In the genomic region with DNA sequence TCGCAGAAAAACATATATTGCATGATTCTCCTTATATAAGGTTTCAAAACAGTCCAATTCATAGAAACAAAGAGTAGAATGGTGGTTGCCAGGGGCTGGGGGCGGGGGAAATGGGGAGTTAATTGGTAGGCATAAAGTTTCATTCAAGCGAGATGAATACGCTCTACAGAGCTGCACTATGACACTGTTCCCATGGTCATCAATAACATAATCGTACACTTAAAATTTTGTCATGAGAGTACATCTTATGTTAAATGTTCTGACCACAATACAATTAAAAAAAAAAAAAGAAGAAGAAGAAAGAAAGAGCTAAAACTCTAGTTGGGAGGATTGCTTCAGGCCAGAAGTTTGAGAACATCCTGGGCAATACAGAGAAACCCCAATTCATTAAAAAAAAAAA, we compare ENCODE assay signal across 19 cellular contexts. TPM values are rescaled to one million over a fixed set of nuclear protein-coding genes. Genes with fewer than 3 reads are reported as not detected.
DNase-seq lines count a peak whose midpoint lies in the region; ATAC-seq and TF ChIP-seq lines count a peak whose summit lies in the region.
"Had no signal": no experiment of that assay in that cellular context is flagged by ENCODE, and none has a peak within 500 bp of the region (broad histone marks: within the 10 kb centered on the region; RNA-seq: fewer than 3 reads in every experiment).

No MANE protein-coding gene starts in this region.

- no peak overlapping the region for H3K27ac ChIP-seq in endodermal cell (ENCODE audit: low read depth, low read length)
- H3K27ac ChIP-seq in CD8-positive, alpha-beta memory T cell (ENCODE audit: low read depth, low read length), result no peak overlapping the region
- H3K27ac ChIP-seq: BLaER1 had no signal

- no peaks in the 10 kb centered on the region for H3K9me3 ChIP-seq in endodermal cell (ENCODE audit: control insufficient read depth, low read length)
- H3K9me3 ChIP-seq in CD8-positive, alpha-beta memory T cell (ENCODE audit: low read length), result no peaks in the 10 kb centered on the region
- H3K9me3 ChIP-seq: BLaER1 had no signal

- intact Hi-C loops in natural killer cell (cut with micrococcal nuclease), result no loop called here
- intact Hi-C loops in activated naive CD4-positive, alpha-beta T cell treated with anti-CD3 and anti-CD28 coated beads for 36 hours (cut with micrococcal nuclease), result no loop called here

- H3K4me1 ChIP-seq in endodermal cell (ENCODE audit: control insufficient read depth, insufficient read depth, low read length), result peaks cover 15% of the 10 kb centered on the region
- peaks cover 24% of the 10 kb centered on the region for H3K4me1 ChIP-seq in CD8-positive, alpha-beta memory T cell (ENCODE audit: insufficient read depth, low read length)

- no peaks in the 10 kb centered on the region for H3K36me3 Mint-ChIP-seq in natural killer cell
- peaks cover 5% of the 10 kb centered on the region for H3K36me3 Mint-ChIP-seq in natural killer cell treated with Interleukin-12 subunit alpha and Interleukin-12 subunit beta and Interleukin-15 and Interleukin-18, amount 100 ng/mL, for 72 hours
- peaks cover 23% of the 10 kb centered on the region for H3K36me3 Mint-ChIP-seq in WTC11
- H3K36me3 Mint-ChIP-seq in endodermal cell (ENCODE audit: low read depth), result peaks cover 32% of the 10 kb centered on the region
- H3K36me3 Mint-ChIP-seq in progenitor cell of endocrine pancreas (ENCODE audit: insufficient read depth), result peaks cover 3% of the 10 kb centered on the region
- peaks cover 0 to 52% (median 0%) of the 10 kb centered on the region in 3 donors for H3K36me3 Mint-ChIP-seq in CD8-positive, alpha-beta memory T cell
- peaks cover 22% of the 10 kb centered on the region for H3K36me3 Mint-ChIP-seq in activated naive CD4-positive, alpha-beta T cell treated with anti-CD3 and anti-CD28 coated beads for 36 hours (ENCODE audit: low read depth)

- no peak overlapping the region for H3K9ac ChIP-seq in endodermal cell (ENCODE audit: extremely low read depth, low read length, poor library complexity, severe bottlenecking)
- H3K9ac ChIP-seq: BLaER1 had no signal

- H3K27ac Mint-ChIP-seq in natural killer cell (no peak overlapping the region), WTC11 (peak overlapping the region; percentile 29; the same call in 1 of the 2 replicates), endodermal cell (peak overlapping the region; percentile 42), progenitor cell of endocrine pancreas (peak overlapping the region; percentile 69)
- H3K27ac Mint-ChIP-seq in natural killer cell treated with Interleukin-12 subunit alpha and Interleukin-12 subunit beta and Interleukin-15 and Interleukin-18, amount 100 ng/mL, for 72 hours, result peak overlapping the region in 1 of 2 donors; percentile 71
- peak overlapping the region in 2 of 8 donors; percentile 65 to 68 for H3K27ac Mint-ChIP-seq in CD8-positive, alpha-beta memory T cell
- no peak overlapping the region for H3K27ac Mint-ChIP-seq in activated naive CD4-positive, alpha-beta T cell treated with anti-CD3 and anti-CD28 coated beads for 36 hours
- H3K27ac Mint-ChIP-seq: CD8-positive, alpha-beta T cell had no signal

- no peak for ATAC-seq in natural killer cell
- ATAC-seq in natural killer cell treated with Interleukin-12 subunit alpha and Interleukin-12 subunit beta and Interleukin-15 and Interleukin-18, amount 100 ng/mL, for 72 hours, result no peak
- ATAC-seq in WTC11, result no peak
- ATAC-seq: CD8-positive, alpha-beta T cell; GM12878 had no signal

- no peak overlapping the region for H3K4me3 ChIP-seq in endodermal cell (ENCODE audit: low read length)
- no peak overlapping the region for H3K4me3 ChIP-seq in CD8-positive, alpha-beta memory T cell (ENCODE audit: low read length)
- H3K4me3 ChIP-seq: BLaER1, GM12878 had no signal

- H3K36me3 ChIP-seq in endodermal cell (ENCODE audit: control insufficient read depth, insufficient read depth, low read length), result peaks cover 36% of the 10 kb centered on the region
- H3K36me3 ChIP-seq in CD8-positive, alpha-beta memory T cell (ENCODE audit: insufficient read depth, low read length), result no peaks in the 10 kb centered on the region

- TF ChIP-seq CTCF in natural killer cell (IDR thresholded peaks at IDR 0.05), result no peak
- TF ChIP-seq CTCF in WTC11 (IDR thresholded peaks at IDR 0.05), result no peak
- no peak for TF ChIP-seq CTCF in endodermal cell (conservative IDR thresholded peaks at IDR 0.05)
- no peak for TF ChIP-seq CTCF in progenitor cell of endocrine pancreas (IDR thresholded peaks at IDR 0.05; ENCODE audit: unreplicated experiment)

- 99 to 100% methylated on average over 1 to 5 of the region's 5 CpGs for WGBS in endodermal cell (ENCODE audit: insufficient coverage in 1 of 2, insufficient read length in 1 of 2), 2 experiments

- H3K4me1 Mint-ChIP-seq in natural killer cell (peaks cover 29 to 45% of the 10 kb centered on the region in 2 donors), WTC11 (peaks cover 27% of the 10 kb centered on the region), endodermal cell (peaks cover 61% of the 10 kb centered on the region), progenitor cell of endocrine pancreas (ENCODE audit: low read depth) (peaks cover 30% of the 10 kb centered on the region)
- H3K4me1 Mint-ChIP-seq in natural killer cell treated with Interleukin-12 subunit alpha and Interleukin-12 subunit beta and Interleukin-15 and Interleukin-18, amount 100 ng/mL, for 72 hours (ENCODE audit: low read depth in 2 of 2), result peaks cover 24 to 26% of the 10 kb centered on the region in 2 donors
- peaks cover 33 to 72% (median 64%) of the 10 kb centered on the region in 3 donors for H3K4me1 Mint-ChIP-seq in CD8-positive, alpha-beta memory T cell
- peaks cover 46% of the 10 kb centered on the region for H3K4me1 Mint-ChIP-seq in activated naive CD4-positive, alpha-beta T cell treated with anti-CD3 and anti-CD28 coated beads for 36 hours (ENCODE audit: low read depth)

- POLR2A ChIA-PET in WTC11 (lab: Charles Lee), result interaction anchor here (0.6 kb wide), 3 partner anchors 26 to 103 kb away, joined by 3 to 6 read pairs (median 5); no protein-coding TSS in a partner anchor
- POLR2A ChIA-PET in CD8-positive, alpha-beta memory T cell (lab: Charles Lee), result interaction anchor here (0.6 to 0.7 kb wide), 2 partner anchors 360 to 831 kb away, joined by 6 to 11 read pairs; no protein-coding TSS in a partner anchor

- DNase-seq in natural killer cell (no peak), WTC11 (ENCODE audit: low spot score) (no peak), endodermal cell (no peak), progenitor cell of endocrine pancreas (ENCODE audit: low spot score, unreplicated experiment) (no peak), NCI-H128 (lab: John Stamatoyannopoulos, UW; ENCODE audit: unreplicated experiment) (no peak)
- DNase-seq in natural killer cell treated with Interleukin-12 subunit alpha and Interleukin-12 subunit beta and Interleukin-15 and Interleukin-18, amount 100 ng/mL, for 72 hours (ENCODE audit: low spot score), result no peak
- DNase-seq in CD8-positive, alpha-beta memory T cell, result no peak
- no peak for DNase-seq in activated naive CD4-positive, alpha-beta T cell treated with anti-CD3 and anti-CD28 coated beads for 36 hours
- DNase-seq: 8988T; CD8-positive, alpha-beta T cell; COR-L47; DMS 273 treated with DMSO at 0.1 percent for 48 hours; DMS53; DND-41; EL; H9 had no signal

- H3K27me3 Mint-ChIP-seq in natural killer cell (ENCODE audit: low read depth in 2 of 2), result no peaks in the 10 kb centered on the region
- H3K27me3 Mint-ChIP-seq in natural killer cell treated with Interleukin-12 subunit alpha and Interleukin-12 subunit beta and Interleukin-15 and Interleukin-18, amount 100 ng/mL, for 72 hours, result no peaks in the 10 kb centered on the region
- H3K27me3 Mint-ChIP-seq in WTC11 (ENCODE audit: low read depth), result no peaks in the 10 kb centered on the region
- no peaks in the 10 kb centered on the region for H3K27me3 Mint-ChIP-seq in endodermal cell (ENCODE audit: insufficient read depth)
- H3K27me3 Mint-ChIP-seq in progenitor cell of endocrine pancreas, result no peaks in the 10 kb centered on the region
- no peaks in the 10 kb centered on the region for H3K27me3 Mint-ChIP-seq in CD8-positive, alpha-beta memory T cell
- H3K27me3 Mint-ChIP-seq in activated naive CD4-positive, alpha-beta T cell treated with anti-CD3 and anti-CD28 coated beads for 36 hours (ENCODE audit: low read depth), result no peaks in the 10 kb centered on the region

- peak overlapping the region; percentile 47 for H3K4me3 Mint-ChIP-seq in natural killer cell
- no peak overlapping the region for H3K4me3 Mint-ChIP-seq in natural killer cell treated with Interleukin-12 subunit alpha and Interleukin-12 subunit beta and Interleukin-15 and Interleukin-18, amount 100 ng/mL, for 72 hours
- no peak overlapping the region for H3K4me3 Mint-ChIP-seq in WTC11
- H3K4me3 Mint-ChIP-seq in endodermal cell, result no peak overlapping the region
- H3K4me3 Mint-ChIP-seq in progenitor cell of endocrine pancreas (ENCODE audit: low read depth), result no peak overlapping the region
- peak overlapping the region in 1 of 7 donors; percentile 31 for H3K4me3 Mint-ChIP-seq in CD8-positive, alpha-beta memory T cell
- H3K4me3 Mint-ChIP-seq in activated naive CD4-positive, alpha-beta T cell treated with anti-CD3 and anti-CD28 coated beads for 36 hours, result no peak overlapping the region
- H3K4me3 Mint-ChIP-seq: CD8-positive, alpha-beta T cell; H9 had no signal

- CTCF ChIA-PET in WTC11 (lab: Charles Lee), result interaction anchor here (0.6 kb wide), 1 partner anchor 1683 kb away, joined by 3 read pairs; no protein-coding TSS in a partner anchor
- CTCF ChIA-PET in CD8-positive, alpha-beta memory T cell (lab: Charles Lee), result interaction anchor here (0.7 to 1.5 kb wide), 2 partner anchors 48 to 371 kb away, joined by 3 to 4 read pairs; no protein-coding TSS in a partner anchor
- CTCF ChIA-PET in activated naive CD4-positive, alpha-beta T cell treated with anti-CD3 and anti-CD28 coated beads for 36 hours (lab: Charles Lee), result interaction anchor here (0.9 to 1.1 kb wide), 2 partner anchors 122 to 241 kb away, joined by 3 read pairs; no protein-coding TSS in a partner anchor

- H3K9me3 Mint-ChIP-seq in natural killer cell, result no peaks in the 10 kb centered on the region
- H3K9me3 Mint-ChIP-seq in natural killer cell treated with Interleukin-12 subunit alpha and Interleukin-12 subunit beta and Interleukin-15 and Interleukin-18, amount 100 ng/mL, for 72 hours, result no peaks in the 10 kb centered on the region
- H3K9me3 Mint-ChIP-seq in WTC11, result no peaks in the 10 kb centered on the region
- H3K9me3 Mint-ChIP-seq in endodermal cell, result no peaks in the 10 kb centered on the region
- no peaks in the 10 kb centered on the region for H3K9me3 Mint-ChIP-seq in progenitor cell of endocrine pancreas (ENCODE audit: low read depth)
- no peaks in the 10 kb centered on the region for H3K9me3 Mint-ChIP-seq in CD8-positive, alpha-beta memory T cell
- H3K9me3 Mint-ChIP-seq in activated naive CD4-positive, alpha-beta T cell treated with anti-CD3 and anti-CD28 coated beads for 36 hours, result no peaks in the 10 kb centered on the region
- H3K9me3 Mint-ChIP-seq: CD8-positive, alpha-beta T cell had no signal

- no peaks in the 10 kb centered on the region for H3K27me3 ChIP-seq in endodermal cell (ENCODE audit: control insufficient read depth, insufficient read depth, low read length, poor library complexity, severe bottlenecking)
- H3K27me3 ChIP-seq in CD8-positive, alpha-beta memory T cell (ENCODE audit: insufficient read depth, low read length, poor library complexity, severe bottlenecking), result no peaks in the 10 kb centered on the region
- H3K27me3 ChIP-seq: BLaER1 had no signal

RNA-seq across cellular contexts. Expression of gene PIP4K2B, which starts 5.1 kb away (rescaled TPM):
- total RNA-seq in natural killer cell (10 to 100 TPM; 26.8 to 36.8 (median 36.3) TPM), WTC11 (2021) (54.0 to 61.9 TPM (median 57.3 TPM) in 3 replicates), endodermal cell (10 to 100 TPM; 74.3 to 91.6 TPM), progenitor cell of endocrine pancreas (66.8 and 77.8 TPM in 2 replicates)
- 10 to 100 TPM; 25.4 to 33.2 TPM for total RNA-seq in natural killer cell treated with Interleukin-12 subunit alpha and Interleukin-12 subunit beta and Interleukin-15 and Interleukin-18, amount 100 ng/mL, for 72 hours
- 63.1 TPM for polyA plus RNA-seq in endodermal cell (2013, experiment 1 of 2)
- 63.1 TPM for polyA plus RNA-seq in endodermal cell (2013, experiment 2 of 2)
- total RNA-seq in CD8-positive, alpha-beta memory T cell, result 10 to 100 TPM; 43.4 to 44.6 TPM
- 17.4 TPM for polyA plus RNA-seq in CD8-positive, alpha-beta memory T cell
- total RNA-seq in activated naive CD4-positive, alpha-beta T cell treated with anti-CD3 and anti-CD28 coated beads for 36 hours, result 10 to 100 TPM; 30.1 to 33.4 TPM

RNA-seq across cellular contexts. Expression of gene CWC25, which starts 30.9 kb away (rescaled TPM):
- 10 to 100 TPM; 63.8 to 79.4 (median 74.4) TPM for total RNA-seq in natural killer cell
- 10 to 100 TPM; 36.8 to 39.3 TPM for total RNA-seq in natural killer cell treated with Interleukin-12 subunit alpha and Interleukin-12 subunit beta and Interleukin-15 and Interleukin-18, amount 100 ng/mL, for 72 hours
- total RNA-seq in WTC11 (2021), result 16.1 to 17.3 TPM (median 17.1 TPM) in 3 replicates
- total RNA-seq in endodermal cell, result 10 to 100 TPM; 14.6 to 15.0 TPM
- polyA plus RNA-seq in endodermal cell (2013, experiment 1 of 2), result 17.2 TPM
- 16.7 TPM for polyA plus RNA-seq in endodermal cell (2013, experiment 2 of 2)
- 17.1 and 19.9 TPM in 2 replicates for total RNA-seq in progenitor cell of endocrine pancreas
- total RNA-seq in CD8-positive, alpha-beta memory T cell, result 10 to 100 TPM; 31.3 to 31.7 TPM
- 11.5 TPM for polyA plus RNA-seq in CD8-positive, alpha-beta memory T cell
- total RNA-seq in activated naive CD4-positive, alpha-beta T cell treated with anti-CD3 and anti-CD28 coated beads for 36 hours, result 10 to 100 TPM; 18.6 to 21.9 TPM

RNA-seq across cellular contexts. Expression of gene PSMB3, which starts 41.7 kb away (rescaled TPM):
- total RNA-seq in natural killer cell, result 100 to 1,000 TPM; 102 to 129 (median 118) TPM
- 100 to 1,000 TPM; 288 to 306 TPM for total RNA-seq in natural killer cell treated with Interleukin-12 subunit alpha and Interleukin-12 subunit beta and Interleukin-15 and Interleukin-18, amount 100 ng/mL, for 72 hours
- 266 to 273 TPM (median 266 TPM) in 3 replicates for total RNA-seq in WTC11 (2021)
- 100 to 1,000 TPM; 192 to 244 TPM for total RNA-seq in endodermal cell
- polyA plus RNA-seq in endodermal cell (2013, experiment 1 of 2), result 230 TPM
- 230 TPM for polyA plus RNA-seq in endodermal cell (2013, experiment 2 of 2)
- total RNA-seq in progenitor cell of endocrine pancreas, result 134 and 138 TPM in 2 replicates
- 100 to 1,000 TPM; 317 to 323 TPM for total RNA-seq in CD8-positive, alpha-beta memory T cell
- polyA plus RNA-seq in CD8-positive, alpha-beta memory T cell, result 431 TPM
- total RNA-seq in activated naive CD4-positive, alpha-beta T cell treated with anti-CD3 and anti-CD28 coated beads for 36 hours, result 100 to 1,000 TPM; 368 to 369 TPM

RNA-seq across cellular contexts. Expression of gene PCGF2, which starts 46.1 kb away (rescaled TPM):
- total RNA-seq in natural killer cell (under 1 TPM in 1 of 3 donors, not detected in 2; 0.12 TPM), WTC11 (2021) (102 to 111 TPM (median 104 TPM) in 3 replicates), endodermal cell (100 to 1,000 TPM; 101 to 106 TPM), progenitor cell of endocrine pancreas (109 and 112 TPM in 2 replicates)
- not detected for total RNA-seq in natural killer cell treated with Interleukin-12 subunit alpha and Interleukin-12 subunit beta and Interleukin-15 and Interleukin-18, amount 100 ng/mL, for 72 hours
- 83.8 TPM for polyA plus RNA-seq in endodermal cell (2013, experiment 1 of 2)
- 72.3 TPM for polyA plus RNA-seq in endodermal cell (2013, experiment 2 of 2)
- under 1 TPM; 0.72 to 0.89 TPM for total RNA-seq in CD8-positive, alpha-beta memory T cell
- polyA plus RNA-seq in CD8-positive, alpha-beta memory T cell, result 0.09 TPM
- total RNA-seq in activated naive CD4-positive, alpha-beta T cell treated with anti-CD3 and anti-CD28 coated beads for 36 hours, result 1 to 10 TPM; 1.2 TPM
- total RNA-seq: CD8-positive, alpha-beta T cell had no signal
- polyA plus RNA-seq: CD14-positive monocyte had no signal

RNA-seq across cellular contexts. Expression of gene RPL23, which starts 59.3 kb away (rescaled TPM):
- total RNA-seq in natural killer cell (100 to 1,000 TPM; 752 to 934 (median 923) TPM), WTC11 (2021) (1,832 to 2,028 TPM (median 1,945 TPM) in 3 replicates), endodermal cell (1,000 to 10,000 TPM; 1,194 to 1,262 TPM), progenitor cell of endocrine pancreas (1,623 and 1,642 TPM in 2 replicates)
- 1,000 to 10,000 TPM; 1,120 to 1,259 TPM for total RNA-seq in natural killer cell treated with Interleukin-12 subunit alpha and Interleukin-12 subunit beta and Interleukin-15 and Interleukin-18, amount 100 ng/mL, for 72 hours
- polyA plus RNA-seq in endodermal cell (2013, experiment 1 of 2), result 2,291 TPM
- polyA plus RNA-seq in endodermal cell (2013, experiment 2 of 2), result 2,039 TPM
- total RNA-seq in CD8-positive, alpha-beta memory T cell, result 1,000 to 10,000 TPM; 1,857 to 1,911 TPM
- 1,010 TPM for polyA plus RNA-seq in CD8-positive, alpha-beta memory T cell
- 1,000 to 10,000 TPM; 2,241 to 2,332 TPM for total RNA-seq in activated naive CD4-positive, alpha-beta T cell treated with anti-CD3 and anti-CD28 coated beads for 36 hours

Comparison
In these comparisons a context has a peak if more than half of its experiments do, and no peak if none do; other contexts are left out.
1. H3K27ac Mint-ChIP-seq: peak in WTC11 (single experiment), endodermal cell (single experiment) and progenitor cell of endocrine pancreas (single experiment); none in natural killer cell (0 of 2) and activated naive CD4-positive, alpha-beta T cell treated with anti-CD3 and anti-CD28 coated beads for 36 hours (single experiment).